ENCODE assay signal across 23 cellular contexts in the genomic region with DNA sequence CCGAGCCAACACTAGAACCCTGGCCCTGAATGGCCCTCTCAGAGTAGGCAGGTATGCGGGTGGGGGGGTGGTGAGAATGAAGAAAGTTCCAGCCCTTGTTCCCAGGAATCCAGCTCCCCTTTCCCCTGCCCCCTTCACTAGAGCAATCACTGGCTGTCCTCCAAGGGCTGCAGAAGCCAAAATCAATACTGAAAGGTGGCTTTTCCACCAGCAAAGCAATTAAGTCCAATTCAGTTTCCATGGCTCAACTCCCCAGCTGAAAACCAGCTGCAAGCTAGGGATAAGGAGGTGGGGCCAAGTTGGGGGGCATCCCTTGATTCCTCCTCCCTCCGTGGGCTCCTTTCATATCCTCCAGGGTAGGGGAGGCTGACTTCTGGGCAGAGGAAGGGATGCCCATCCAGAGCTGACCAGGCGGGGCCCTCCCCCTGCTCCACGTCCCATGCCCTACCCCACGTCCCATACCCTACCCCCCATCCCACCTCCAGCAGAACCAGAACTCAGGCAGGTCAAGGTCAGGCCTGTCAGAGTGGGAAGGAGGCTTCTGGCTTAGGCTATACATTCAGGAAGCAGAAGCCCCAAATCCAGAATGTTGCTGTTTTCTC. TPM values are rescaled to one million over a fixed set of nuclear protein-coding genes. Genes with fewer than 3 reads are reported as not detected.
A peak's percentile ranks its signal among the peaks of the same experiment; 100 is the strongest.
DNase-seq lines count a peak whose midpoint lies in the region; ATAC-seq and TF ChIP-seq lines count a peak whose summit lies in the region.
"Had no signal": no experiment of that assay in that cellular context is flagged by ENCODE, and none has a peak within 500 bp of the region (broad histone marks: within the 10 kb centered on the region; RNA-seq: fewer than 3 reads in every experiment).

No MANE protein-coding gene starts in this region.

- H3K79me2 ChIP-seq in osteoblast (ENCODE audit: insufficient read depth, low read length): no peaks in the 10 kb centered on the region

- H2AFZ ChIP-seq in osteoblast (ENCODE audit: low read length): no peak overlapping the region

- H3K9me3 ChIP-seq in osteoblast (ENCODE audit: low read depth, low read length): no peaks in the 10 kb centered on the region
- H3K9me3 ChIP-seq: sigmoid colon had no signal

- no peaks in the 10 kb centered on the region for H3K36me3 Mint-ChIP-seq in activated naive CD8-positive, alpha-beta T cell treated with anti-CD3 and anti-CD28 coated beads for 36 hours
- H3K36me3 Mint-ChIP-seq: CD8-positive, alpha-beta memory T cell had no signal

- no peaks in the 10 kb centered on the region for H3K9me3 Mint-ChIP-seq in activated naive CD8-positive, alpha-beta T cell treated with anti-CD3 and anti-CD28 coated beads for 36 hours
- H3K9me3 Mint-ChIP-seq: CD8-positive, alpha-beta memory T cell; T-helper 2 cell treated with Interferon-gamma antibody and Interleukin-4, amounts not matched to agents 5 μg/mL and 100 μg/mL, for 36 hours had no signal

- peaks cover 26% of the 10 kb centered on the region for H3K4me1 ChIP-seq in osteoblast (ENCODE audit: insufficient read depth, low read length)

- peak; percentile 83 for DNase-seq in NCI-H1092 (lab: John Stamatoyannopoulos, UW)
- DNase-seq in NCI-H2227 (lab: John Stamatoyannopoulos, UW; ENCODE audit: unreplicated experiment): peak; percentile 58
- DNase-seq in osteoblast (ENCODE audit: insufficient read length, low spot score, missing footprints): peak; percentile 58
- no peak for DNase-seq in activated naive CD8-positive, alpha-beta T cell treated with anti-CD3 and anti-CD28 coated beads for 36 hours
- DNase-seq in substantia nigra (lab: John Stamatoyannopoulos, UW): no peak
- DNase-seq in amygdala (lab: John Stamatoyannopoulos, UW): no peak
- DNase-seq: activated CD4-positive, alpha-beta T cell treated with anti-CD3 and anti-CD28 coated beads, Interleukin-2, amount 50 U/mL, for 4 hours; activated CD8-positive, alpha-beta memory T cell treated with anti-CD3 and anti-CD28 coated beads, Interleukin-2, amount 50 U/mL, for 48 hours; activated effector memory CD4-positive, alpha-beta T cell treated with anti-CD3 and anti-CD28 coated beads, Interleukin-2, amount 50 U/mL, for 16 hours; CD8-positive, alpha-beta memory T cell; GOT3; hippocampal formation; islet precursor cell; KG1; NCI-H2171 treated with DMSO at 0.1 percent for 48 hours; sigmoid colon had no signal

- TF ChIP-seq CTCF in osteoblast (IDR thresholded peaks at IDR 0.05; ENCODE audit: extremely low read depth, low read depth, low read length): no peak

- H3K4me2 ChIP-seq in osteoblast (ENCODE audit: insufficient read depth, low read length): no peak overlapping the region

- H3K4me3 Mint-ChIP-seq in activated naive CD8-positive, alpha-beta T cell treated with anti-CD3 and anti-CD28 coated beads for 36 hours: no peak overlapping the region
- H3K4me3 Mint-ChIP-seq: CD8-positive, alpha-beta memory T cell; T-helper 2 cell treated with Interferon-gamma antibody and Interleukin-4, amounts not matched to agents 5 μg/mL and 100 μg/mL, for 36 hours had no signal

- no peaks in the 10 kb centered on the region for H3K27me3 ChIP-seq in osteoblast (ENCODE audit: insufficient read depth, low read length)
- H3K27me3 ChIP-seq: cardiac muscle cell, sigmoid colon had no signal

- no peaks in the 10 kb centered on the region for H3K4me1 Mint-ChIP-seq in activated naive CD8-positive, alpha-beta T cell treated with anti-CD3 and anti-CD28 coated beads for 36 hours
- H3K4me1 Mint-ChIP-seq: CD8-positive, alpha-beta memory T cell had no signal

- no peaks in the 10 kb centered on the region for H3K27me3 Mint-ChIP-seq in activated naive CD8-positive, alpha-beta T cell treated with anti-CD3 and anti-CD28 coated beads for 36 hours

- no peak overlapping the region for H3K4me3 ChIP-seq in osteoblast (ENCODE audit: insufficient read depth, low read length)
- H3K4me3 ChIP-seq: cardiac muscle cell, sigmoid colon, SK-N-MC had no signal

- H3K36me3 ChIP-seq in osteoblast (ENCODE audit: insufficient read depth, low read length): no peaks in the 10 kb centered on the region
- H3K36me3 ChIP-seq: cardiac muscle cell, sigmoid colon had no signal

- H3K27ac ChIP-seq in cingulate gyrus (ENCODE audit: low read depth, low read length): peak overlapping the region; percentile 8
- H3K27ac ChIP-seq in osteoblast (ENCODE audit: low read depth, low read length): no peak overlapping the region
- H3K27ac ChIP-seq in substantia nigra (ENCODE audit: low read depth, low read length, poor library complexity, severe bottlenecking): no peak overlapping the region
- H3K27ac ChIP-seq: cardiac muscle cell, sigmoid colon had no signal

- H3K27ac Mint-ChIP-seq in activated naive CD8-positive, alpha-beta T cell treated with anti-CD3 and anti-CD28 coated beads for 36 hours: no peak overlapping the region
- H3K27ac Mint-ChIP-seq: T-helper 2 cell treated with Interferon-gamma antibody and Interleukin-4, amounts not matched to agents 5 μg/mL and 100 μg/mL, for 36 hours had no signal

- ATAC-seq in HG03460 (IDR thresholded peaks at IDR 0.05; ENCODE audit: unreplicated experiment): no peak

- no peaks in the 10 kb centered on the region for H4K20me1 ChIP-seq in osteoblast (ENCODE audit: insufficient read depth, low read length)

RNA-seq across cellular contexts. Expression of a gene that starts 22.7 kb away (rescaled TPM):
- 0.36 and 0.88 TPM in 2 replicates for total RNA-seq in osteoblast
- total RNA-seq in activated naive CD8-positive, alpha-beta T cell treated with anti-CD3 and anti-CD28 coated beads for 36 hours: not detected
- total RNA-seq: CD8-positive, alpha-beta memory T cell; dermis microvascular lymphatic vessel endothelial cell; lung microvascular endothelial cell had no signal

RNA-seq across cellular contexts. Expression of a gene that starts 35.8 kb away (rescaled TPM):
- 4.7 and 6.5 TPM in 2 replicates for total RNA-seq in osteoblast
- total RNA-seq in activated naive CD8-positive, alpha-beta T cell treated with anti-CD3 and anti-CD28 coated beads for 36 hours: not detected
- total RNA-seq: CD8-positive, alpha-beta memory T cell; lung microvascular endothelial cell had no signal

Comparison
In these comparisons a context has a peak if more than half of its experiments do, and no peak if none do; other contexts are left out.
1. DNase-seq: peak in NCI-H1092 (single experiment), NCI-H2227 (single experiment) and osteoblast (single experiment); none in activated naive CD8-positive, alpha-beta T cell treated with anti-CD3 and anti-CD28 coated beads for 36 hours (single experiment), substantia nigra (0 of 49) and amygdala (0 of 56).